ENCODE assay signal across 1 cellular context in genomic region chr1:151254217-151255213, GRCh38.
A peak's percentile ranks its signal among the peaks of the same experiment; 100 is the strongest.
TF ChIP-seq lines count a peak whose summit lies in the region.

Gene PSMD4, plus strand, starts transcription at chr1:151254734. Its CDS starts 49 bp downstream, at chr1:151254783.

TF ChIP-seq in K562, 482 proteins besides CTCF, POLR2A, EP300 and RAD21 (continued from another document and continues in another):
- TF ChIP-seq CEBPZ (IDR thresholded peaks at IDR 0.05; ENCODE audit: borderline replicate concordance, low read depth, low read length), result no peak
- TF ChIP-seq PML (IDR thresholded peaks at IDR 0.05; ENCODE audit: low read length), result peak; percentile 88
- TF ChIP-seq GTF2E2 (tag; IDR thresholded peaks at IDR 0.05), result no peak; the same call in 1 of the 2 replicates
- no peak for TF ChIP-seq OTX1 (CRISPR knock-in tag; IDR thresholded peaks at IDR 0.05)
- TF ChIP-seq ZNF354B (CRISPR knock-in tag; IDR thresholded peaks at IDR 0.05), result no peak
- 0 out of 2 replicates have a peak, but pooled peaks have one; percentile 72 for TF ChIP-seq ZNF644 (tag; IDR thresholded peaks at IDR 0.05; ENCODE audit: low read depth)
- TF ChIP-seq BRD4 (IDR thresholded peaks at IDR 0.05), result no peak
- TF ChIP-seq MAZ (CRISPR knock-in tag; conservative IDR thresholded peaks at IDR 0.05 in 1 of 2, IDR thresholded peaks at IDR 0.05 in 1 of 2), result peak; percentile 71 to 87
- no peak for TF ChIP-seq HDGF (IDR thresholded peaks at IDR 0.05)
- TF ChIP-seq EGR1 (conservative IDR thresholded peaks at IDR 0.05), result peak; percentile 82
- TF ChIP-seq POLR2AphosphoS2 (IDR thresholded peaks at IDR 0.05; ENCODE audit: low read length), result peak; percentile 66; the same call in 1 of the 2 replicates
- TF ChIP-seq SIN3B (IDR thresholded peaks at IDR 0.05; ENCODE audit: low read depth), result peak; percentile 89
- TF ChIP-seq CBFA2T2 (conservative IDR thresholded peaks at IDR 0.05), result no peak
- TF ChIP-seq DACH1 (IDR thresholded peaks at IDR 0.05; ENCODE audit: partially characterized antibody), result peak; percentile 79
- TF ChIP-seq MAFF (IDR thresholded peaks at IDR 0.05; ENCODE audit: low read length), result no peak; the same call in 1 of the 2 replicates
- no peak for TF ChIP-seq TCF3 (CRISPR knock-in tag; IDR thresholded peaks at IDR 0.05)
- TF ChIP-seq SIN3A (IDR thresholded peaks at IDR 0.05; ENCODE audit: borderline replicate concordance in 2 of 2, control insufficient read depth in 1 of 2, low read depth in 2 of 2, low read length in 2 of 2), result peak in 1 of 2 experiments; percentile 74; a peak in 2 of 4 replicates
- TF ChIP-seq PURB (CRISPR knock-in tag; IDR thresholded peaks at IDR 0.05; ENCODE audit: low read depth), result no peak
- no peak for TF ChIP-seq CBX3 (IDR thresholded peaks at IDR 0.05; ENCODE audit: borderline replicate concordance in 1 of 2, low read length in 2 of 2)
- no peak for TF ChIP-seq ZNF551 (CRISPR knock-in tag; IDR thresholded peaks at IDR 0.05)
- TF ChIP-seq HLTF (IDR thresholded peaks at IDR 0.05), result peak; percentile 29; the same call in 1 of the 2 replicates
- TF ChIP-seq ZNF639 (CRISPR knock-in tag; conservative IDR thresholded peaks at IDR 0.05 in 1 of 2, IDR thresholded peaks at IDR 0.05 in 1 of 2), result peak in 1 of 2 experiments; percentile 70; a peak in 1 of 4 replicates
- no peak for TF ChIP-seq MYBL2 (IDR thresholded peaks at IDR 0.05; ENCODE audit: low read depth)
- TF ChIP-seq MYBL2 (CRISPR knock-in tag; IDR thresholded peaks at IDR 0.05; ENCODE audit: borderline replicate concordance), result no peak
- no peak for TF ChIP-seq FOXK1 (CRISPR knock-in tag; IDR thresholded peaks at IDR 0.05; ENCODE audit: borderline replicate concordance)
- TF ChIP-seq MNT (conservative IDR thresholded peaks at IDR 0.05), result peak; percentile 71 to 82
- TF ChIP-seq ZNF431 (CRISPR knock-in tag; IDR thresholded peaks at IDR 0.05), result no peak
- TF ChIP-seq CBFA2T3 (IDR thresholded peaks at IDR 0.05), result peak; percentile 2; the same call in 1 of the 2 replicates
- no peak for TF ChIP-seq ELK1 (CRISPR knock-in tag; IDR thresholded peaks at IDR 0.05)
- peak; percentile 41 for TF ChIP-seq FOSL1 (tag; conservative IDR thresholded peaks at IDR 0.05)
- TF ChIP-seq, protein P1, sequence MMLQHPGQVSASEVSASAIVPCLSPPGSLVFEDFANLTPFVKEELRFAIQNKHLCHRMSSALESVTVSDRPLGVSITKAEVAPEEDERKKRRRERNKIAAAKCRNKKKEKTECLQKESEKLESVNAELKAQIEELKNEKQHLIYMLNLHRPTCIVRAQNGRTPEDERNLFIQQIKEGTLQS (IDR thresholded peaks at IDR 0.05), result peak; percentile 68
- TF ChIP-seq, protein P1 (CRISPR knock-in tag; conservative IDR thresholded peaks at IDR 0.05), result no peak
- TF ChIP-seq LARP7 (IDR thresholded peaks at IDR 0.05), result 0 out of 2 replicates have a peak, but pooled peaks have one; percentile 26
- peak; percentile 59 for TF ChIP-seq MGA (IDR thresholded peaks at IDR 0.05)
- TF ChIP-seq MTA3 (IDR thresholded peaks at IDR 0.05; ENCODE audit: borderline replicate concordance), result peak; percentile 65; the same call in 1 of the 2 replicates
- TF ChIP-seq POLR3G (IDR thresholded peaks at IDR 0.05; ENCODE audit: extremely low read depth, insufficient read length, insufficient replicate concordance), result no peak
- TF ChIP-seq SP1 (CRISPR knock-in tag; IDR thresholded peaks at IDR 0.05), result peak; percentile 61; the same call in 1 of the 2 replicates
- no peak for TF ChIP-seq ZNF778 (CRISPR knock-in tag; IDR thresholded peaks at IDR 0.05)
- TF ChIP-seq TSC22D4 (tag; IDR thresholded peaks at IDR 0.05), result no peak
- no peak; the same call in 1 of the 2 replicates for TF ChIP-seq JUN (IDR thresholded peaks at IDR 0.05; ENCODE audit: borderline replicate concordance, low read depth, low read length)
- no peak for TF ChIP-seq JUN (CRISPR knock-in tag; IDR thresholded peaks at IDR 0.05; ENCODE audit: borderline replicate concordance)
- peak; percentile 46 for TF ChIP-seq NFIC (IDR thresholded peaks at IDR 0.05)
- peak; percentile 85 for TF ChIP-seq POLR2H (tag; IDR thresholded peaks at IDR 0.05; ENCODE audit: low read depth)
- peak; percentile 94 for TF ChIP-seq HCFC1 (IDR thresholded peaks at IDR 0.05; ENCODE audit: low read depth, low read length)
- peak; percentile 65 to 81; a peak in 3 of 4 replicates for TF ChIP-seq SIX5 (IDR thresholded peaks at IDR 0.05; ENCODE audit: borderline replicate concordance in 1 of 2, insufficient read depth in 1 of 2, low read depth in 1 of 2, low read length in 2 of 2)
- TF ChIP-seq MAX (CRISPR knock-in tag; IDR thresholded peaks at IDR 0.05), result peak; percentile 62; the same call in 1 of the 2 replicates
